In genomic region chr5:130321931-130322330, GRCh38 we compare ENCODE assay signal across 29 cellular contexts.
"Had no signal": no experiment of that assay in that cellular context is flagged by ENCODE, and none has a peak within 500 bp of the region (broad histone marks: within the 10 kb centered on the region; RNA-seq: fewer than 3 reads in every experiment).

No MANE protein-coding gene starts in this region.

- H3K4me1 Mint-ChIP-seq: stimulated activated effector memory CD8-positive, alpha-beta T cell treated with anti-CD3 and anti-CD28 coated beads, Interleukin-12 subunit alpha, Interleukin-12 subunit beta, amount 100 ng/mL, for 72 hours; stimulated activated naive CD8-positive, alpha-beta T cell treated with anti-CD3 and anti-CD28 coated beads, Interleukin-15, amount 100 ng/mL, for 72 hours had no signal

- H3K36me3 ChIP-seq: stomach, suprapubic skin, thoracic aorta, thyroid gland, tibial artery, tibial nerve, transverse colon, upper lobe of left lung, upper lobe of right lung, uterus, vagina had no signal

- H3K9me3 ChIP-seq: testis, thoracic aorta, thyroid gland, tibial artery, transverse colon, upper lobe of right lung, uterus, vagina had no signal

- H3K4me3 Mint-ChIP-seq: stimulated activated effector memory CD8-positive, alpha-beta T cell treated with anti-CD3 and anti-CD28 coated beads, Interleukin-12 subunit alpha, Interleukin-12 subunit beta, amount 100 ng/mL, for 72 hours; stimulated activated memory B cell treated with anti-CD40 and anti-IgM and Interleukin-4, amounts not matched to agents 10 μg/mL and 1 μg/mL and 100 μg/mL, for 72 hours; stimulated activated naive B cell treated with anti-CD40 and anti-IgM and Interleukin-4, amounts not matched to agents 10 μg/mL and 1 μg/mL and 100 μg/mL, for 72 hours; stimulated activated naive CD8-positive, alpha-beta T cell treated with anti-CD3 and anti-CD28 coated beads, Interleukin-15, amount 100 ng/mL, for 72 hours; stimulated activated naive CD8-positive, alpha-beta T cell treated with anti-CD3 and anti-CD28 coated beads, Interleukin-15, Interleukin-2, amounts not matched to agents 100 ng/mL and 50 ng/mL, for 24 hours; type B pancreatic cell had no signal

- H3K4me1 ChIP-seq: stomach, suprapubic skin, testis, thyroid gland, tibial nerve, transverse colon, upper lobe of left lung, upper lobe of right lung, uterus, vagina had no signal

- H3K27me3 Mint-ChIP-seq: stimulated activated memory B cell treated with anti-CD40 and anti-IgM and Interleukin-4, amounts not matched to agents 10 μg/mL and 1 μg/mL and 100 μg/mL, for 72 hours; stimulated activated naive B cell treated with anti-CD40 and anti-IgM and Interleukin-4, amounts not matched to agents 10 μg/mL and 1 μg/mL and 100 μg/mL, for 72 hours; stimulated activated naive CD8-positive, alpha-beta T cell treated with anti-CD3 and anti-CD28 coated beads, Interleukin-15, amount 100 ng/mL, for 72 hours; stimulated activated naive CD8-positive, alpha-beta T cell treated with anti-CD3 and anti-CD28 coated beads, Interleukin-15, Interleukin-2, amounts not matched to agents 100 ng/mL and 50 ng/mL, for 24 hours; type B pancreatic cell had no signal

- H3K27ac ChIP-seq: stomach, suprapubic skin, testis, thoracic aorta, thyroid gland, tibial artery, tibial nerve, transverse colon, upper lobe of left lung, upper lobe of right lung, uterus, vagina had no signal

- H3K27me3 ChIP-seq: stomach, suprapubic skin, testis, thyroid gland, tibial artery, tibial nerve, transverse colon, upper lobe of left lung, upper lobe of right lung, uterus, vagina had no signal

- H3K27ac Mint-ChIP-seq: stimulated activated effector memory CD8-positive, alpha-beta T cell treated with anti-CD3 and anti-CD28 coated beads, Interleukin-12 subunit alpha, Interleukin-12 subunit beta, amount 100 ng/mL, for 72 hours; stimulated activated memory B cell treated with anti-CD40 and anti-IgM and Interleukin-4, amounts not matched to agents 10 μg/mL and 1 μg/mL and 100 μg/mL, for 72 hours; stimulated activated naive B cell treated with anti-CD40 and anti-IgM and Interleukin-4, amounts not matched to agents 10 μg/mL and 1 μg/mL and 100 μg/mL, for 72 hours; stimulated activated naive CD8-positive, alpha-beta T cell treated with anti-CD3 and anti-CD28 coated beads, Interleukin-15, amount 100 ng/mL, for 72 hours; stimulated activated naive CD8-positive, alpha-beta T cell treated with anti-CD3 and anti-CD28 coated beads, Interleukin-15, Interleukin-2, amounts not matched to agents 100 ng/mL and 50 ng/mL, for 24 hours; type B pancreatic cell had no signal

- H3K36me3 Mint-ChIP-seq: stimulated activated effector memory CD8-positive, alpha-beta T cell treated with anti-CD3 and anti-CD28 coated beads, Interleukin-12 subunit alpha, Interleukin-12 subunit beta, amount 100 ng/mL, for 72 hours; stimulated activated memory B cell treated with anti-CD40 and anti-IgM and Interleukin-4, amounts not matched to agents 10 μg/mL and 1 μg/mL and 100 μg/mL, for 72 hours; type B pancreatic cell had no signal

- DNase-seq: stimulated activated CD4-positive, alpha-beta T cell treated with anti-CD3 and anti-CD28 coated beads, Interleukin-2, amount 100 ng/mL, for 48 hours; stimulated activated CD4-positive, alpha-beta T cell treated with anti-CD3 and anti-CD28 coated beads, Interleukin-4, amount 100 ng/mL, for 1 hour; stimulated activated CD4-positive, alpha-beta T cell treated with anti-CD3 and anti-CD28 coated beads, Interleukin-4, amount 100 ng/mL, for 24 hours; stimulated activated CD4-positive, alpha-beta T cell treated with anti-CD3 and anti-CD28 coated beads, Interleukin-4, amount 100 ng/mL, for 4 hours; stimulated activated CD8-positive, alpha-beta memory T cell treated with anti-CD3 and anti-CD28 coated beads, Interleukin-4, amount 100 ng/mL, for 48 hours; stimulated activated naive B cell treated with anti-CD40 and anti-IgM and Interleukin-4, amounts not matched to agents 10 μg/mL and 1 μg/mL and 100 μg/mL, for 72 hours; stimulated activated naive CD4-positive, alpha-beta T cell; stimulated activated naive CD4-positive, alpha-beta T cell treated with Interleukin-2 at 50 U/mL for 16 hours; stimulated activated naive CD8-positive, alpha-beta T cell treated with anti-CD3 and anti-CD28 coated beads, Interleukin-15, amount 100 ng/mL, for 72 hours; stimulated activated naive CD8-positive, alpha-beta T cell treated with anti-CD3 and anti-CD28 coated beads, Interleukin-15, Interleukin-2, amounts not matched to agents 100 U/mL and 50 U/mL, for 24 hours; stomach; substantia nigra; testis; thyroid gland; tibial artery; transverse colon; trophoblast cell; upper lobe of left lung; upper lobe of right lung; uterus had no signal

- H3K4me3 ChIP-seq: stomach, suprapubic skin, testis, thoracic aorta, thyroid gland, tibial artery, tibial nerve, transverse colon, upper lobe of left lung, upper lobe of right lung, uterus, vagina had no signal

- FAIRE-seq: urothelium cell line had no signal

- ATAC-seq: stimulated activated effector memory CD8-positive, alpha-beta T cell treated with anti-CD3 and anti-CD28 coated beads, Interleukin-12 subunit alpha, Interleukin-12 subunit beta, amount 100 ng/mL, for 72 hours; stimulated activated memory B cell treated with anti-CD40 and anti-IgM and Interleukin-4, amounts not matched to agents 10 μg/mL and 1 μg/mL and 100 μg/mL, for 72 hours; stimulated activated naive B cell treated with anti-CD40 and anti-IgM and Interleukin-4, amounts not matched to agents 10 μg/mL and 1 μg/mL and 100 μg/mL, for 72 hours; stimulated activated naive CD8-positive, alpha-beta T cell treated with anti-CD3 and anti-CD28 coated beads, Interleukin-15, amount 100 ng/mL, for 72 hours; stimulated activated naive CD8-positive, alpha-beta T cell treated with anti-CD3 and anti-CD28 coated beads, Interleukin-15, Interleukin-2, amounts not matched to agents 100 U/mL and 50 U/mL, for 24 hours; upper lobe of right lung had no signal
